8 cellular contexts compared by ENCODE assay signal in the genomic region with DNA sequence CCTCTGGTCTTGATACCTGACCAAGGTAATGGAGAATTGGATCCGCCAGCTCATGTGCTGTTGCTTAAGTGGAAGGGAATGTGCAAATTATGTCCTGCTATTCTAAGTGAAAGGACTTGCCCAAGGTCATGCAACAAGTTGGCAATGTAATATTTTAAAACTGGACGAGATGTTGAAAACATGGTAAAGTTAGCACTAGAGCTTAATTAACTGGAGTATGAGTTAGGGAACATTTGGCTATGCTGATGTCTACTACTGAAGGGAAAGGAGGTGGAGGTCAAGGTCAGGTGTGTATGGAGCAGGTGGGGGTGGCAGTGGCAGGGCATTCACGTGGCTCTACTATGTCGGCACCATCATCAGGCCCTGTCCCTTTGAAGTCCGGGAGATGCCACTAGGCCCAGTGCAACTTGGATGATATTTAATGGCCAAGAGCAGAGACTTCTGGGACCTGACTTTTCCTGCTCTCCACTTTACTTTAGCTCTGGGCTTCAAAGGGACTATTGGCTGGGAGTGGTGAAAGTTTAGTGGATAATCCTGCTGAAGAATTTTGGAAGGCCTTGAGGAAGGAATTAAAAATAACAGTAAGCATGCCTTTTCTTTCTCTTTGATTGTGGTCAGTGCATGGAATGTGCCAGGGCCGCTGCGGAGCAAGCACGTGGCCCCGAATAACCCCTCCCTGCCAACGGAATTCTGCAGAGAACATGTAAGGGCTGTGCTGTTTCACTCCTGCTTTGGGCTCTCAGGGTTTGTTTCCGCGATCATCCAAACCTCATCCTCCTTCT. TPM values are rescaled to one million over a fixed set of nuclear protein-coding genes. Genes with fewer than 3 reads are reported as not detected.
A peak's percentile ranks its signal among the peaks of the same experiment; 100 is the strongest.
DNase-seq lines count a peak whose midpoint lies in the region; ATAC-seq, FAIRE-seq and TF ChIP-seq lines count a peak whose summit lies in the region.

No MANE protein-coding gene starts in this region.

- no peak for TF ChIP-seq EP300 in A549 (IDR thresholded peaks at IDR 0.05)

- H3K4me3 ChIP-seq in A549 = no peak overlapping the region
- peak overlapping the region in 2 of 3 donors; percentile 11 to 29 for H3K4me3 ChIP-seq in breast epithelium

- CTCF ChIA-PET in A549 (lab: Yijun Ruan, JAX) = interaction anchor here (0.7 to 4.2 kb wide), 9 partner anchors 10 to 223 kb away, joined by 3 to 18 read pairs (median 5); a partner anchor contains a TSS

- TF ChIP-seq CTCF in A549 (IDR thresholded peaks at IDR 0.05) (no peak), breast epithelium (IDR thresholded peaks at IDR 0.05) (no peak)

- H3K4me1 Mint-ChIP-seq in IgD-negative memory B cell = peaks cover 74 to 90% (median 85%) of the 10 kb centered on the region in 3 donors

- H3K27ac ChIP-seq in A549 (peak overlapping the region in 1 of 2 experiments; percentile 62; a peak in 3 of 6 replicates), breast epithelium (peak overlapping the region; percentile 76 to 79)

- H3K9me3 ChIP-seq in A549 (no peaks in the 10 kb centered on the region), breast epithelium (no peaks in the 10 kb centered on the region)

- peak overlapping the region; percentile 93 to 98 (median 98) for H3K27ac Mint-ChIP-seq in IgD-negative memory B cell

- H3K36me3 Mint-ChIP-seq in IgD-negative memory B cell = peaks cover 6% of the 10 kb centered on the region

- intact Hi-C loops in breast epithelium (cut with DNase I; ENCODE audit: low total_unique reads) = no loop called here

- no peaks in the 10 kb centered on the region for H3K27me3 ChIP-seq in breast epithelium

- TF ChIP-seq POLR2A in A549 (IDR thresholded peaks at IDR 0.05; ENCODE audit: low read length) = no peak
- no peak for TF ChIP-seq POLR2A in breast epithelium (IDR thresholded peaks at IDR 0.05)

- DNase-seq in A549 (ENCODE audit: low read depth in 1 of 2, low spot score in 1 of 2) (no peak), breast epithelium (ENCODE audit: low spot score in 2 of 2) (peak in 1 of 2 donors; percentile 79), mucosa of gallbladder (ENCODE audit: low spot score) (peak; percentile 63), CD1c-positive myeloid dendritic cell (ENCODE audit: extremely low spot score) (no peak), COR-L47 (lab: John Stamatoyannopoulos, UW) (no peak)

- peaks cover 0 to 1% (median 0%) of the 10 kb centered on the region in 3 donors for H3K9me3 Mint-ChIP-seq in IgD-negative memory B cell

- FAIRE-seq in A549 (lab: Jason Lieb, UNC) = no peak

- H3K4me1 ChIP-seq in A549 (peaks cover 99% of the 10 kb centered on the region), breast epithelium (peaks cover 4 to 22% of the 10 kb centered on the region in 2 donors)

- 92% methylated on average over 12 of the region's 12 CpGs for WGBS in A549 (ENCODE audit: missing lambda C conversion rate)

- no peak for TF ChIP-seq RAD21 in A549 (conservative IDR thresholded peaks at IDR 0.05 in 1 of 2, IDR thresholded peaks at IDR 0.05 in 1 of 2)

- POLR2A ChIA-PET in A549 (lab: Yijun Ruan, JAX) = interaction anchor here (1.0 to 1.9 kb wide), 2 partner anchors 11 to 26 kb away, joined by 3 to 4 read pairs; no protein-coding TSS in a partner anchor

- ATAC-seq in A549 = no peak
- ATAC-seq in activated CD4-positive, CD25-positive, alpha-beta regulatory T cell treated with anti-CD3 and anti-CD28 coated beads, Interleukin-2, amount 50 U/mL, for 24 hours = no peak
- ATAC-seq in HG02763 (IDR thresholded peaks at IDR 0.05; ENCODE audit: unreplicated experiment) = no peak

- H3K36me3 ChIP-seq in breast epithelium = no peaks in the 10 kb centered on the region

- H3K27me3 Mint-ChIP-seq in IgD-negative memory B cell = no peaks in the 10 kb centered on the region

- no peak overlapping the region for H3K4me2 ChIP-seq in A549

- peak overlapping the region; percentile 72 to 93 (median 88) for H3K4me3 Mint-ChIP-seq in IgD-negative memory B cell

TF ChIP-seq in A549, 52 proteins besides CTCF, POLR2A, EP300 and RAD21:
- TF ChIP-seq, protein P1, sequence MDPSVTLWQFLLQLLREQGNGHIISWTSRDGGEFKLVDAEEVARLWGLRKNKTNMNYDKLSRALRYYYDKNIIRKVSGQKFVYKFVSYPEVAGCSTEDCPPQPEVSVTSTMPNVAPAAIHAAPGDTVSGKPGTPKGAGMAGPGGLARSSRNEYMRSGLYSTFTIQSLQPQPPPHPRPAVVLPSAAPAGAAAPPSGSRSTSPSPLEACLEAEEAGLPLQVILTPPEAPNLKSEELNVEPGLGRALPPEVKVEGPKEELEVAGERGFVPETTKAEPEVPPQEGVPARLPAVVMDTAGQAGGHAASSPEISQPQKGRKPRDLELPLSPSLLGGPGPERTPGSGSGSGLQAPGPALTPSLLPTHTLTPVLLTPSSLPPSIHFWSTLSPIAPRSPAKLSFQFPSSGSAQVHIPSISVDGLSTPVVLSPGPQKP (IDR thresholded peaks at IDR 0.05; ENCODE audit: low read depth, low read length) = no peak
- TF ChIP-seq, protein P2, sequence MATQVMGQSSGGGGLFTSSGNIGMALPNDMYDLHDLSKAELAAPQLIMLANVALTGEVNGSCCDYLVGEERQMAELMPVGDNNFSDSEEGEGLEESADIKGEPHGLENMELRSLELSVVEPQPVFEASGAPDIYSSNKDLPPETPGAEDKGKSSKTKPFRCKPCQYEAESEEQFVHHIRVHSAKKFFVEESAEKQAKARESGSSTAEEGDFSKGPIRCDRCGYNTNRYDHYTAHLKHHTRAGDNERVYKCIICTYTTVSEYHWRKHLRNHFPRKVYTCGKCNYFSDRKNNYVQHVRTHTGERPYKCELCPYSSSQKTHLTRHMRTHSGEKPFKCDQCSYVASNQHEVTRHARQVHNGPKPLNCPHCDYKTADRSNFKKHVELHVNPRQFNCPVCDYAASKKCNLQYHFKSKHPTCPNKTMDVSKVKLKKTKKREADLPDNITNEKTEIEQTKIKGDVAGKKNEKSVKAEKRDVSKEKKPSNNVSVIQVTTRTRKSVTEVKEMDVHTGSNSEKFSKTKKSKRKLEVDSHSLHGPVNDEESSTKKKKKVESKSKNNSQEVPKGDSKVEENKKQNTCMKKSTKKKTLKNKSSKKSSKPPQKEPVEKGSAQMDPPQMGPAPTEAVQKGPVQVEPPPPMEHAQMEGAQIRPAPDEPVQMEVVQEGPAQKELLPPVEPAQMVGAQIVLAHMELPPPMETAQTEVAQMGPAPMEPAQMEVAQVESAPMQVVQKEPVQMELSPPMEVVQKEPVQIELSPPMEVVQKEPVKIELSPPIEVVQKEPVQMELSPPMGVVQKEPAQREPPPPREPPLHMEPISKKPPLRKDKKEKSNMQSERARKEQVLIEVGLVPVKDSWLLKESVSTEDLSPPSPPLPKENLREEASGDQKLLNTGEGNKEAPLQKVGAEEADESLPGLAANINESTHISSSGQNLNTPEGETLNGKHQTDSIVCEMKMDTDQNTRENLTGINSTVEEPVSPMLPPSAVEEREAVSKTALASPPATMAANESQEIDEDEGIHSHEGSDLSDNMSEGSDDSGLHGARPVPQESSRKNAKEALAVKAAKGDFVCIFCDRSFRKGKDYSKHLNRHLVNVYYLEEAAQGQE (IDR thresholded peaks at IDR 0.05) = peak; percentile 37; the same call in 1 of the 2 replicates
- TF ChIP-seq FOXS1 (CRISPR knock-in tag; IDR thresholded peaks at IDR 0.05) (no peak), MAZ (IDR thresholded peaks at IDR 0.05; ENCODE audit: borderline replicate concordance, low read depth, low read length) (no peak), TP53 (CRISPR knock-in tag; IDR thresholded peaks at IDR 0.05) (no peak), FOSB (CRISPR knock-in tag; IDR thresholded peaks at IDR 0.05) (peak; percentile 17; the same call in 1 of the 2 replicates), GATA3 (IDR thresholded peaks at IDR 0.05; ENCODE audit: borderline replicate concordance) (no peak), ESRRA (IDR thresholded peaks at IDR 0.05; ENCODE audit: borderline replicate concordance, low read length) (no peak), MAFK (IDR thresholded peaks at IDR 0.05; ENCODE audit: partially characterized antibody) (no peak), JUN (IDR thresholded peaks at IDR 0.05) (0 out of 5 replicates have a peak, but pooled peaks of 1 of the 2 experiments have one; percentile 3), RNF2 (IDR thresholded peaks at IDR 0.05; ENCODE audit: borderline replicate concordance, low read depth) (no peak), RCOR1 (IDR thresholded peaks at IDR 0.05; ENCODE audit: low read depth, low read length) (no peak)
- TF ChIP-seq, protein P3, sequence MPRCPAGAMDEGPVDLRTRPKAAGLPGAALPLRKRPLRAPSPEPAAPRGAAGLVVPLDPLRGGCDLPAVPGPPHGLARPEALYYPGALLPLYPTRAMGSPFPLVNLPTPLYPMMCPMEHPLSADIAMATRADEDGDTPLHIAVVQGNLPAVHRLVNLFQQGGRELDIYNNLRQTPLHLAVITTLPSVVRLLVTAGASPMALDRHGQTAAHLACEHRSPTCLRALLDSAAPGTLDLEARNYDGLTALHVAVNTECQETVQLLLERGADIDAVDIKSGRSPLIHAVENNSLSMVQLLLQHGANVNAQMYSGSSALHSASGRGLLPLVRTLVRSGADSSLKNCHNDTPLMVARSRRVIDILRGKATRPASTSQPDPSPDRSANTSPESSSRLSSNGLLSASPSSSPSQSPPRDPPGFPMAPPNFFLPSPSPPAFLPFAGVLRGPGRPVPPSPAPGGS (IDR thresholded peaks at IDR 0.05) = no peak

RNA-seq across cellular contexts. Expression of a gene that starts 14.9 kb away (rescaled TPM):
- polyA plus RNA-seq in A549 (2011; rRNA removed) = 77.2 and 101 TPM in 2 replicates
- polyA plus RNA-seq in A549 (2012; cell fraction: cytosol; rRNA removed) = 116 and 161 TPM in 2 replicates
- polyA plus RNA-seq in A549 (2012; cell fraction: nucleus; rRNA removed) = 256 and 267 TPM in 2 replicates
- 74.6 to 106 TPM (median 93.4 TPM) in 3 replicates for polyA plus RNA-seq in A549 (2017; fragmentation: RNase III; extraction: RNeasy Plus Mini Kit Qiagen cat#74134 plus additional on column Dnase treatment)
- 138 and 158 TPM in 2 replicates for polyA minus RNA-seq in A549 (2011; rRNA and poly(A)+ RNA removed)
- 32.4 TPM for polyA plus RNA-seq in IgD-negative memory B cell
- total RNA-seq in breast epithelium = 10 to 100 TPM; 22.5 to 44.6 (median 33.4) TPM
- 59.0 TPM for total RNA-seq in mucosa of gallbladder
